In the genomic region with DNA sequence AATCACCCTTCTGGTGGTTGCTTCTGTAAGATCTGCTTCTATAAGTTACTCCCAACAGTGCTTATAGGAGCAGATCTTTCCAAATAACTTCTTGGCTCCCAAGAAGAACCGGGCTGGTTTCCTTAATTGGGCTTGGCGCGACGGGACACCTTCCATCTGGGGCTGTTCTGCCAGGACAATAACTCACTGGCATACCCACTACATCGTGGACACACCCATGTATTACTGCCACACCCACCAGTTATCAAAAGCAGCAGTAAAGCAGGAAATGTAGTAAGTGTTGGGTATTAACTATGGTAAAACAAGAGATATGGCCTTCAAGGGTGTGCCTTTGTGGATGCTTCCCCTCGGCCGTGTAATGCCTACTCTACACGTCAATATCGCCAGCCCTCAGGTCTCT, we compare ENCODE assay signal across 2 cellular contexts.
TF ChIP-seq lines count a peak whose summit lies in the region.

No MANE protein-coding gene starts in this region.

TF ChIP-seq in A549, 52 proteins besides CTCF, POLR2A, EP300 and RAD21 (continued from another document):
- TF ChIP-seq NR3C1 (IDR thresholded peaks at IDR 0.05) (no peak), MAZ (IDR thresholded peaks at IDR 0.05; ENCODE audit: borderline replicate concordance, low read depth, low read length) (no peak), JUN (IDR thresholded peaks at IDR 0.05) (no peak), HDAC2 (IDR thresholded peaks at IDR 0.05) (no peak), ZFP36 (IDR thresholded peaks at IDR 0.05; ENCODE audit: borderline replicate concordance, partially characterized antibody) (no peak), HEYL (CRISPR knock-in tag; IDR thresholded peaks at IDR 0.05) (no peak), RFX5 (IDR thresholded peaks at IDR 0.05) (no peak), ZNF302 (CRISPR knock-in tag; IDR thresholded peaks at IDR 0.05) (no peak)

TF ChIP-seq in K562, 482 proteins besides CTCF, POLR2A, EP300 and RAD21 (continued from another document):
- TF ChIP-seq, protein P1, sequence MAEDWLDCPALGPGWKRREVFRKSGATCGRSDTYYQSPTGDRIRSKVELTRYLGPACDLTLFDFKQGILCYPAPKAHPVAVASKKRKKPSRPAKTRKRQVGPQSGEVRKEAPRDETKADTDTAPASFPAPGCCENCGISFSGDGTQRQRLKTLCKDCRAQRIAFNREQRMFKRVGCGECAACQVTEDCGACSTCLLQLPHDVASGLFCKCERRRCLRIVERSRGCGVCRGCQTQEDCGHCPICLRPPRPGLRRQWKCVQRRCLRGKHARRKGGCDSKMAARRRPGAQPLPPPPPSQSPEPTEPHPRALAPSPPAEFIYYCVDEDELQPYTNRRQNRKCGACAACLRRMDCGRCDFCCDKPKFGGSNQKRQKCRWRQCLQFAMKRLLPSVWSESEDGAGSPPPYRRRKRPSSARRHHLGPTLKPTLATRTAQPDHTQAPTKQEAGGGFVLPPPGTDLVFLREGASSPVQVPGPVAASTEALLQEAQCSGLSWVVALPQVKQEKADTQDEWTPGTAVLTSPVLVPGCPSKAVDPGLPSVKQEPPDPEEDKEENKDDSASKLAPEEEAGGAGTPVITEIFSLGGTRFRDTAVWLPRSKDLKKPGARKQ (CRISPR knock-in tag; IDR thresholded peaks at IDR 0.05), result no peak
